14 cellular contexts compared by ENCODE assay signal in genomic region chr2:40373093-40373492, GRCh38.
"Had no signal": no experiment of that assay in that cellular context is flagged by ENCODE, and none has a peak within 500 bp of the region (broad histone marks: within the 10 kb centered on the region; RNA-seq: fewer than 3 reads in every experiment).

No MANE protein-coding gene starts in this region.

- H3K9me3 ChIP-seq: body of pancreas, spleen, tibial nerve had no signal

- H3K4me3 ChIP-seq: adrenal gland, body of pancreas, spleen, tibial nerve had no signal

- DNase-seq: activated B cell treated with CpG ODN at 0.5 μM for 24 hours; activated CD4-positive, alpha-beta T cell treated with anti-CD3 and anti-CD28 coated beads, Interleukin-2, amount 10 ng/mL, durations not matched to agents 7 days and 5 days; activated naive CD4-positive, alpha-beta T cell treated with anti-CD3 and anti-CD28 coated beads, Interleukin-2, amount 10 ng/mL, durations not matched to agents 7 days and 5 days; activated T-cell treated with anti-CD3 and anti-CD28 coated beads for 4 hours; body of pancreas; spleen; stimulated activated CD4-positive, alpha-beta T cell treated with anti-CD3 and anti-CD28 coated beads, Interleukin-1b, Interleukin-23, amount 100 ng/mL, for 48 hours; T-helper 17 cell had no signal

- H3K27me3 Mint-ChIP-seq: activated B cell treated with CpG ODN at 0.5 μM for 24 hours; activated CD4-positive, alpha-beta T cell treated with anti-CD3 and anti-CD28 coated beads, Interleukin-2, amount 10 ng/mL, durations not matched to agents 7 days and 5 days; activated naive CD4-positive, alpha-beta T cell treated with anti-CD3 and anti-CD28 coated beads, Interleukin-2, amount 10 ng/mL, durations not matched to agents 7 days and 5 days; activated T-helper 17 cell treated with anti-CD3 and anti-CD28 coated beads, Interleukin-2, amount 50 U/mL, for 72 hours; central memory CD8-positive, alpha-beta T cell; stimulated activated memory B cell treated with anti-CD40 and anti-IgM and Interleukin-4, amounts not matched to agents 10 μg/mL and 1 μg/mL and 100 μg/mL, for 72 hours; T-helper 17 cell had no signal

- H3K4me1 ChIP-seq: body of pancreas had no signal

- H3K27ac ChIP-seq: body of pancreas, tibial nerve had no signal

- H3K4me1 Mint-ChIP-seq: activated B cell treated with CpG ODN at 0.5 μM for 24 hours; activated CD4-positive, alpha-beta T cell treated with anti-CD3 and anti-CD28 coated beads, Interleukin-2, amount 10 ng/mL, durations not matched to agents 7 days and 5 days; activated naive CD4-positive, alpha-beta T cell treated with anti-CD3 and anti-CD28 coated beads, Interleukin-2, amount 10 ng/mL, durations not matched to agents 7 days and 5 days; activated T-helper 17 cell treated with anti-CD3 and anti-CD28 coated beads, Interleukin-2, amount 50 U/mL, for 72 hours; central memory CD8-positive, alpha-beta T cell; stimulated activated memory B cell treated with anti-CD40 and anti-IgM and Interleukin-4, amounts not matched to agents 10 μg/mL and 1 μg/mL and 100 μg/mL, for 72 hours; T-helper 17 cell had no signal

- H3K27me3 ChIP-seq: adrenal gland, body of pancreas, spleen, tibial nerve had no signal

- H3K36me3 Mint-ChIP-seq: activated naive CD4-positive, alpha-beta T cell treated with anti-CD3 and anti-CD28 coated beads, Interleukin-2, amount 10 ng/mL, durations not matched to agents 7 days and 5 days; stimulated activated memory B cell treated with anti-CD40 and anti-IgM and Interleukin-4, amounts not matched to agents 10 μg/mL and 1 μg/mL and 100 μg/mL, for 72 hours had no signal

- H3K36me3 ChIP-seq: adrenal gland, spleen, tibial nerve had no signal

- ATAC-seq: activated T-helper 17 cell treated with anti-CD3 and anti-CD28 coated beads, Interleukin-2, amount 50 U/mL, for 72 hours; body of pancreas; left lobe of liver; stimulated activated memory B cell treated with anti-CD40 and anti-IgM and Interleukin-4, amounts not matched to agents 10 μg/mL and 1 μg/mL and 100 μg/mL, for 72 hours; T-helper 17 cell had no signal

- H3K9me3 Mint-ChIP-seq: activated B cell treated with CpG ODN at 0.5 μM for 24 hours; activated CD4-positive, alpha-beta T cell treated with anti-CD3 and anti-CD28 coated beads, Interleukin-2, amount 10 ng/mL, durations not matched to agents 7 days and 5 days; activated naive CD4-positive, alpha-beta T cell treated with anti-CD3 and anti-CD28 coated beads, Interleukin-2, amount 10 ng/mL, durations not matched to agents 7 days and 5 days had no signal

- H3K27ac Mint-ChIP-seq: activated B cell treated with CpG ODN at 0.5 μM for 24 hours; activated CD4-positive, alpha-beta T cell treated with anti-CD3 and anti-CD28 coated beads, Interleukin-2, amount 10 ng/mL, durations not matched to agents 7 days and 5 days; activated naive CD4-positive, alpha-beta T cell treated with anti-CD3 and anti-CD28 coated beads, Interleukin-2, amount 10 ng/mL, durations not matched to agents 7 days and 5 days; activated T-helper 17 cell treated with anti-CD3 and anti-CD28 coated beads, Interleukin-2, amount 50 U/mL, for 72 hours; stimulated activated memory B cell treated with anti-CD40 and anti-IgM and Interleukin-4, amounts not matched to agents 10 μg/mL and 1 μg/mL and 100 μg/mL, for 72 hours; T-helper 17 cell had no signal

- H3K4me3 Mint-ChIP-seq: activated B cell treated with CpG ODN at 0.5 μM for 24 hours; activated CD4-positive, alpha-beta T cell treated with anti-CD3 and anti-CD28 coated beads, Interleukin-2, amount 10 ng/mL, durations not matched to agents 7 days and 5 days; activated naive CD4-positive, alpha-beta T cell treated with anti-CD3 and anti-CD28 coated beads, Interleukin-2, amount 10 ng/mL, durations not matched to agents 7 days and 5 days; activated T-helper 17 cell treated with anti-CD3 and anti-CD28 coated beads, Interleukin-2, amount 50 U/mL, for 72 hours; central memory CD8-positive, alpha-beta T cell; stimulated activated memory B cell treated with anti-CD40 and anti-IgM and Interleukin-4, amounts not matched to agents 10 μg/mL and 1 μg/mL and 100 μg/mL, for 72 hours; T-helper 17 cell had no signal
